21 cellular contexts compared by ENCODE assay signal in genomic region chr12:67727652-67728295, GRCh38.
"Had no signal": no experiment of that assay in that cellular context is flagged by ENCODE, and none has a peak within 500 bp of the region (broad histone marks: within the 10 kb centered on the region; RNA-seq: fewer than 3 reads in every experiment).

No MANE protein-coding gene starts in this region.

- H3K79me2 ChIP-seq: hepatocyte had no signal

- H3K4me2 ChIP-seq: hepatocyte had no signal

- H3K4me3 Mint-ChIP-seq: central memory CD8-positive, alpha-beta T cell; memory B cell; natural killer cell treated with Interleukin-12 subunit alpha and Interleukin-12 subunit beta and Interleukin-15 and Interleukin-18, amount 100 ng/mL, for 72 hours; type B pancreatic cell had no signal

- H3K9me3 Mint-ChIP-seq: central memory CD8-positive, alpha-beta T cell; memory B cell; natural killer cell treated with Interleukin-12 subunit alpha and Interleukin-12 subunit beta and Interleukin-15 and Interleukin-18, amount 100 ng/mL, for 72 hours; type B pancreatic cell had no signal

- H3K36me3 ChIP-seq: esophagus squamous epithelium, lower lobe of right lung, neutrophil, sigmoid colon, suprapubic skin, thyroid gland had no signal

- H3K27me3 Mint-ChIP-seq: central memory CD8-positive, alpha-beta T cell; type B pancreatic cell had no signal

- H3K9me3 ChIP-seq: esophagus squamous epithelium, lower lobe of right lung, neutrophil, sigmoid colon, suprapubic skin, thyroid gland had no signal

- H3K27me3 ChIP-seq: dorsolateral prefrontal cortex, esophagus squamous epithelium, foreskin keratinocyte, hepatocyte, neutrophil, sigmoid colon, suprapubic skin, thyroid gland had no signal

- H3K27ac ChIP-seq: dorsolateral prefrontal cortex, esophagus squamous epithelium, foreskin keratinocyte, hepatocyte, lower lobe of right lung, neutrophil, sigmoid colon, suprapubic skin, thyroid gland had no signal

- H3K36me3 Mint-ChIP-seq: natural killer cell treated with Interleukin-12 subunit alpha and Interleukin-12 subunit beta and Interleukin-15 and Interleukin-18, amount 100 ng/mL, for 72 hours; type B pancreatic cell had no signal

- H2AFZ ChIP-seq: hepatocyte had no signal

- H3K4me1 ChIP-seq: esophagus squamous epithelium, lower lobe of right lung, suprapubic skin, thyroid gland had no signal

- H3K27ac Mint-ChIP-seq: memory B cell; natural killer cell treated with Interleukin-12 subunit alpha and Interleukin-12 subunit beta and Interleukin-15 and Interleukin-18, amount 100 ng/mL, for 72 hours; type B pancreatic cell had no signal

- DNase-seq: cortex of kidney; dorsolateral prefrontal cortex; effector CD8-positive, alpha-beta T cell; esophagus squamous epithelium; head of caudate nucleus; kidney glomerular epithelial cell; lower lobe of right lung; midbrain; sigmoid colon; small intestine; stimulated activated CD4-positive, alpha-beta T cell treated with anti-CD3 and anti-CD28 coated beads, Interleukin-2, amount 100 ng/mL, for 48 hours; stimulated activated naive CD8-positive, alpha-beta T cell treated with anti-CD3 and anti-CD28 coated beads, Interleukin-15, Interleukin-2, amounts not matched to agents 100 U/mL and 50 U/mL, for 24 hours; thyroid gland had no signal

- H3K4me1 Mint-ChIP-seq: central memory CD8-positive, alpha-beta T cell; memory B cell had no signal

- H3K4me3 ChIP-seq: dorsolateral prefrontal cortex, esophagus squamous epithelium, hepatocyte, lower lobe of right lung, sigmoid colon, suprapubic skin, thyroid gland had no signal
